34 cellular contexts compared by ENCODE assay signal in genomic region chr6:89695667-89696066, GRCh38.
"Had no signal": no experiment of that assay in that cellular context is flagged by ENCODE, and none has a peak within 500 bp of the region (broad histone marks: within the 10 kb centered on the region; RNA-seq: fewer than 3 reads in every experiment).

No MANE protein-coding gene starts in this region.

- H3K27me3 Mint-ChIP-seq: activated CD4-positive, alpha-beta memory T cell treated with anti-CD3 and anti-CD28 coated beads, Interleukin-2, amount 10 ng/mL, durations not matched to agents 7 days and 5 days; activated CD4-positive, alpha-beta T cell treated with anti-CD3 and anti-CD28 coated beads, Interleukin-2, amount 10 ng/mL, durations not matched to agents 7 days and 5 days; activated naive CD8-positive, alpha-beta T cell treated with anti-CD3 and anti-CD28 coated beads for 36 hours; activated naive CD8-positive, alpha-beta T cell treated with anti-CD3 and anti-CD28 coated beads, Interleukin-2, amount 50 U/mL, for 24 hours; effector memory CD8-positive, alpha-beta T cell; T-cell had no signal

- ATAC-seq: activated naive CD8-positive, alpha-beta T cell treated with anti-CD3 and anti-CD28 coated beads, Interleukin-2, amount 50 U/mL, for 24 hours; body of pancreas; effector memory CD8-positive, alpha-beta T cell; esophagus mucosa; T-cell had no signal

- DNase-seq: activated CD4-positive, alpha-beta memory T cell treated with anti-CD3 and anti-CD28 coated beads, Interleukin-2, amount 10 ng/mL, durations not matched to agents 7 days and 5 days; activated CD4-positive, alpha-beta T cell treated with anti-CD3 and anti-CD28 coated beads for 1 hour; activated CD4-positive, alpha-beta T cell treated with anti-CD3 and anti-CD28 coated beads for 4 hours; activated CD4-positive, alpha-beta T cell treated with anti-CD3 and anti-CD28 coated beads, Interleukin-2, amount 10 ng/mL, durations not matched to agents 7 days and 5 days; activated CD4-positive, alpha-beta T cell treated with anti-CD3 and anti-CD28 coated beads, Interleukin-2, amount 50 U/mL, for 4 hours; activated CD8-positive, alpha-beta memory T cell treated with anti-CD3 and anti-CD28 coated beads, Interleukin-2, amount 50 U/mL, for 48 hours; activated gamma-delta T cell; activated naive CD4-positive, alpha-beta T cell; activated naive CD4-positive, alpha-beta T cell treated with anti-CD3 and anti-CD28 coated beads, Interleukin-2, amount 50 U/mL, for 16 hours; activated naive CD8-positive, alpha-beta T cell treated with anti-CD3 and anti-CD28 coated beads for 36 hours; activated naive CD8-positive, alpha-beta T cell treated with anti-CD3 and anti-CD28 coated beads, Interleukin-2, amount 50 U/mL, for 24 hours; activated T-cell treated with anti-CD3 and anti-CD28 coated beads for 4 hours; activated T-cell treated with anti-CD3 and anti-CD28 coated beads, Interleukin-2, amount 50 U/mL, for 48 hours; adrenal gland; amygdala; aorta; body of pancreas; caudate nucleus; cortex of kidney; dermis blood vessel endothelial cell; effector CD4-positive, alpha-beta T cell; effector memory CD8-positive, alpha-beta T cell; foreskin fibroblast; head of caudate nucleus; SW 1271; T-cell; T1000 had no signal

- H3K4me3 Mint-ChIP-seq: activated CD4-positive, alpha-beta memory T cell treated with anti-CD3 and anti-CD28 coated beads, Interleukin-2, amount 10 ng/mL, durations not matched to agents 7 days and 5 days; activated CD4-positive, alpha-beta T cell treated with anti-CD3 and anti-CD28 coated beads, Interleukin-2, amount 10 ng/mL, durations not matched to agents 7 days and 5 days; activated naive CD8-positive, alpha-beta T cell treated with anti-CD3 and anti-CD28 coated beads for 36 hours; activated naive CD8-positive, alpha-beta T cell treated with anti-CD3 and anti-CD28 coated beads, Interleukin-2, amount 50 U/mL, for 24 hours; activated T-helper 1 cell treated with anti-CD3 and anti-CD28 coated beads, Interleukin-12 subunit alpha, Interleukin-12 subunit beta, Interleukin-2, Interleukin-4 antibody, amounts not matched to agents 30 ng/mL and 10 ng/mL and 1 ng/mL, durations not matched to agents 14 hours and 24 hours and 36 hours; effector memory CD8-positive, alpha-beta T cell; T-cell; T-helper 1 cell treated with Interleukin-12 subunit alpha and Interleukin-12 subunit beta and Interleukin-4 antibody, amounts not matched to agents 30 μg/mL and 1 μg/mL, for 36 hours; T-helper 2 cell treated with Interferon-gamma antibody and Interleukin-4, amounts not matched to agents 5 μg/mL and 100 μg/mL, for 36 hours had no signal

- H3K4me3 ChIP-seq: adrenal gland, body of pancreas had no signal

- H3K27ac Mint-ChIP-seq: activated CD4-positive, alpha-beta memory T cell treated with anti-CD3 and anti-CD28 coated beads, Interleukin-2, amount 10 ng/mL, durations not matched to agents 7 days and 5 days; activated naive CD8-positive, alpha-beta T cell treated with anti-CD3 and anti-CD28 coated beads for 36 hours; activated naive CD8-positive, alpha-beta T cell treated with anti-CD3 and anti-CD28 coated beads, Interleukin-2, amount 50 U/mL, for 24 hours; activated T-helper 1 cell treated with anti-CD3 and anti-CD28 coated beads, Interleukin-12 subunit alpha, Interleukin-12 subunit beta, Interleukin-2, Interleukin-4 antibody, amounts not matched to agents 30 ng/mL and 10 ng/mL and 1 ng/mL, durations not matched to agents 14 hours and 24 hours and 36 hours; T-cell; T-helper 1 cell treated with Interleukin-12 subunit alpha and Interleukin-12 subunit beta and Interleukin-4 antibody, amounts not matched to agents 30 μg/mL and 1 μg/mL, for 36 hours; T-helper 2 cell treated with Interferon-gamma antibody and Interleukin-4, amounts not matched to agents 5 μg/mL and 100 μg/mL, for 36 hours had no signal

- H3K27me3 ChIP-seq: adrenal gland, body of pancreas had no signal

- H3K27ac ChIP-seq: adrenal gland, body of pancreas had no signal

- FAIRE-seq: colon, endometrium, frontal cortex had no signal

- H3K9me3 ChIP-seq: adrenal gland, body of pancreas had no signal

- H3K4me1 ChIP-seq: adrenal gland, body of pancreas had no signal

- H3K9me3 Mint-ChIP-seq: activated CD4-positive, alpha-beta memory T cell treated with anti-CD3 and anti-CD28 coated beads, Interleukin-2, amount 10 ng/mL, durations not matched to agents 7 days and 5 days; activated CD4-positive, alpha-beta T cell treated with anti-CD3 and anti-CD28 coated beads, Interleukin-2, amount 10 ng/mL, durations not matched to agents 7 days and 5 days; activated naive CD8-positive, alpha-beta T cell treated with anti-CD3 and anti-CD28 coated beads for 36 hours; activated naive CD8-positive, alpha-beta T cell treated with anti-CD3 and anti-CD28 coated beads, Interleukin-2, amount 50 U/mL, for 24 hours; activated T-helper 1 cell treated with anti-CD3 and anti-CD28 coated beads, Interleukin-12 subunit alpha, Interleukin-12 subunit beta, Interleukin-2, Interleukin-4 antibody, amounts not matched to agents 30 ng/mL and 10 ng/mL and 1 ng/mL, durations not matched to agents 14 hours and 24 hours and 36 hours; effector memory CD8-positive, alpha-beta T cell; T-cell; T-helper 1 cell treated with Interleukin-12 subunit alpha and Interleukin-12 subunit beta and Interleukin-4 antibody, amounts not matched to agents 30 μg/mL and 1 μg/mL, for 36 hours; T-helper 2 cell treated with Interferon-gamma antibody and Interleukin-4, amounts not matched to agents 5 μg/mL and 100 μg/mL, for 36 hours had no signal

- H3K4me1 Mint-ChIP-seq: activated naive CD8-positive, alpha-beta T cell treated with anti-CD3 and anti-CD28 coated beads, Interleukin-2, amount 50 U/mL, for 24 hours had no signal
